ENCODE assay signal across 2 cellular contexts in the genomic region with DNA sequence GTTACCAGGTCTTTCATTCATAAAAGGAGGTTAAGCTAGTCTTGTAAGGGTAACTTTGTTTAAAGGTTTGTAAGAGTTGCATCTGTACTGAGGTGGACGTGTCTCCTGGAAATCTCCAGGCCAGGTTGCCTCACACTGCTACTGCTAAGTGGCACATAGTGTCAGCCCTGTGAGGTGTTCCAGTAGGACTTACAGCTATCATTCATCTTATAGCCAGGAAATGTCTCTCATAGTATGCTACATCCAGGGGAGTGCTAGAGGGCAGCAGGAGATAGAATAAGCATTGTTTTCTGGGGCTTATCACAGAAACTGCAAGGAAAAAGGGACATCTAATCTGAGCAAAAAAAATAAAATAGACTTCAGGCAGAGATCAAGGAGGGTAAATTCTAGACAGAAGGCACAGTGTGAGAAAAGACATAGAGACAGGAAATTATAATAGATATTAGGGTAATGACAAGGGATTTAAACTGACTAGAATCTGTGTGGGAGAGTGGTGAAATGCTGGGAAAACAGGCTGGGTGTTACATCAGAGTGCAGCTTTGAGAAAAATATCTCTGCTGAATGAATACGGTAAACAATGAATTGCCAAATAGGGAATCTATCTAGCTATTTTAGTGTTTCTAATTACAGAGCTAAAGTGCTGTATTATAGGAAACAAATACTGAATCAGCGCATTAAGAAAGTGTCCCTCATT.
TF ChIP-seq lines count a peak whose summit lies in the region.

No MANE protein-coding gene starts in this region.

TF ChIP-seq in IMR-90, 13 proteins besides CTCF, POLR2A, EP300 and RAD21 (continued from another document):
- TF ChIP-seq, protein P1, sequence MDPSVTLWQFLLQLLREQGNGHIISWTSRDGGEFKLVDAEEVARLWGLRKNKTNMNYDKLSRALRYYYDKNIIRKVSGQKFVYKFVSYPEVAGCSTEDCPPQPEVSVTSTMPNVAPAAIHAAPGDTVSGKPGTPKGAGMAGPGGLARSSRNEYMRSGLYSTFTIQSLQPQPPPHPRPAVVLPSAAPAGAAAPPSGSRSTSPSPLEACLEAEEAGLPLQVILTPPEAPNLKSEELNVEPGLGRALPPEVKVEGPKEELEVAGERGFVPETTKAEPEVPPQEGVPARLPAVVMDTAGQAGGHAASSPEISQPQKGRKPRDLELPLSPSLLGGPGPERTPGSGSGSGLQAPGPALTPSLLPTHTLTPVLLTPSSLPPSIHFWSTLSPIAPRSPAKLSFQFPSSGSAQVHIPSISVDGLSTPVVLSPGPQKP (IDR thresholded peaks at IDR 0.05; ENCODE audit: borderline replicate concordance, low read depth, low read length) = no peak
- no peak for TF ChIP-seq MXI1 (IDR thresholded peaks at IDR 0.05; ENCODE audit: borderline replicate concordance, low read depth, low read length)
- TF ChIP-seq MAFK (IDR thresholded peaks at IDR 0.05; ENCODE audit: low read depth, low read length) = no peak
- TF ChIP-seq CHD1 (IDR thresholded peaks at IDR 0.05; ENCODE audit: low read depth, low read length) = no peak
- TF ChIP-seq RFX5 (IDR thresholded peaks at IDR 0.05; ENCODE audit: low read depth, low read length) = no peak
- no peak for TF ChIP-seq MAZ (IDR thresholded peaks at IDR 0.05; ENCODE audit: borderline replicate concordance, low read depth, low read length)
- no peak for TF ChIP-seq RCOR1 (IDR thresholded peaks at IDR 0.05; ENCODE audit: insufficient replicate concordance, low read length)
- TF ChIP-seq FOS (IDR thresholded peaks at IDR 0.05; ENCODE audit: low read depth, low read length) = no peak
- no peak for TF ChIP-seq CEBPB (IDR thresholded peaks at IDR 0.05; ENCODE audit: low read depth, low read length)

TF ChIP-seq in liver, 16 proteins besides CTCF, POLR2A, EP300 and RAD21 (continued from another document):
- TF ChIP-seq, protein P2, sequence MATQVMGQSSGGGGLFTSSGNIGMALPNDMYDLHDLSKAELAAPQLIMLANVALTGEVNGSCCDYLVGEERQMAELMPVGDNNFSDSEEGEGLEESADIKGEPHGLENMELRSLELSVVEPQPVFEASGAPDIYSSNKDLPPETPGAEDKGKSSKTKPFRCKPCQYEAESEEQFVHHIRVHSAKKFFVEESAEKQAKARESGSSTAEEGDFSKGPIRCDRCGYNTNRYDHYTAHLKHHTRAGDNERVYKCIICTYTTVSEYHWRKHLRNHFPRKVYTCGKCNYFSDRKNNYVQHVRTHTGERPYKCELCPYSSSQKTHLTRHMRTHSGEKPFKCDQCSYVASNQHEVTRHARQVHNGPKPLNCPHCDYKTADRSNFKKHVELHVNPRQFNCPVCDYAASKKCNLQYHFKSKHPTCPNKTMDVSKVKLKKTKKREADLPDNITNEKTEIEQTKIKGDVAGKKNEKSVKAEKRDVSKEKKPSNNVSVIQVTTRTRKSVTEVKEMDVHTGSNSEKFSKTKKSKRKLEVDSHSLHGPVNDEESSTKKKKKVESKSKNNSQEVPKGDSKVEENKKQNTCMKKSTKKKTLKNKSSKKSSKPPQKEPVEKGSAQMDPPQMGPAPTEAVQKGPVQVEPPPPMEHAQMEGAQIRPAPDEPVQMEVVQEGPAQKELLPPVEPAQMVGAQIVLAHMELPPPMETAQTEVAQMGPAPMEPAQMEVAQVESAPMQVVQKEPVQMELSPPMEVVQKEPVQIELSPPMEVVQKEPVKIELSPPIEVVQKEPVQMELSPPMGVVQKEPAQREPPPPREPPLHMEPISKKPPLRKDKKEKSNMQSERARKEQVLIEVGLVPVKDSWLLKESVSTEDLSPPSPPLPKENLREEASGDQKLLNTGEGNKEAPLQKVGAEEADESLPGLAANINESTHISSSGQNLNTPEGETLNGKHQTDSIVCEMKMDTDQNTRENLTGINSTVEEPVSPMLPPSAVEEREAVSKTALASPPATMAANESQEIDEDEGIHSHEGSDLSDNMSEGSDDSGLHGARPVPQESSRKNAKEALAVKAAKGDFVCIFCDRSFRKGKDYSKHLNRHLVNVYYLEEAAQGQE (IDR thresholded peaks at IDR 0.05) = peak; percentile 48
- TF ChIP-seq TAF1 (conservative IDR thresholded peaks at IDR 0.05) (no peak), SP1 (IDR thresholded peaks at IDR 0.05) (peak; percentile 64), YY1 (IDR thresholded peaks at IDR 0.05) (peak; percentile 38), HNF4A (conservative IDR thresholded peaks at IDR 0.05) (peak in 1 of 2 donors; percentile 52), HNF4G (IDR thresholded peaks at IDR 0.05) (no peak), NR2F2 (IDR thresholded peaks at IDR 0.05) (no peak), FOXA2 (IDR thresholded peaks at IDR 0.05) (peak; percentile 83), EGR1 (IDR thresholded peaks at IDR 0.05; ENCODE audit: low read depth in 2 of 2) (no peak), FOXA1 (IDR thresholded peaks at IDR 0.05) (peak; percentile 79), RXRA (IDR thresholded peaks at IDR 0.05) (peak in 1 of 2 donors; percentile 54)
- TF ChIP-seq, protein P3, sequence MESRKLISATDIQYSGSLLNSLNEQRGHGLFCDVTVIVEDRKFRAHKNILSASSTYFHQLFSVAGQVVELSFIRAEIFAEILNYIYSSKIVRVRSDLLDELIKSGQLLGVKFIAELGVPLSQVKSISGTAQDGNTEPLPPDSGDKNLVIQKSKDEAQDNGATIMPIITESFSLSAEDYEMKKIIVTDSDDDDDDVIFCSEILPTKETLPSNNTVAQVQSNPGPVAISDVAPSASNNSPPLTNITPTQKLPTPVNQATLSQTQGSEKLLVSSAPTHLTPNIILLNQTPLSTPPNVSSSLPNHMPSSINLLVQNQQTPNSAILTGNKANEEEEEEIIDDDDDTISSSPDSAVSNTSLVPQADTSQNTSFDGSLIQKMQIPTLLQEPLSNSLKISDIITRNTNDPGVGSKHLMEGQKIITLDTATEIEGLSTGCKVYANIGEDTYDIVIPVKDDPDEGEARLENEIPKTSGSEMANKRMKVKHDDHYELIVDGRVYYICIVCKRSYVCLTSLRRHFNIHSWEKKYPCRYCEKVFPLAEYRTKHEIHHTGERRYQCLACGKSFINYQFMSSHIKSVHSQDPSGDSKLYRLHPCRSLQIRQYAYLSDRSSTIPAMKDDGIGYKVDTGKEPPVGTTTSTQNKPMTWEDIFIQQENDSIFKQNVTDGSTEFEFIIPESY (IDR thresholded peaks at IDR 0.05) = peak; percentile 61
